In genomic region chr16:13036600-13036999, GRCh38 we compare ENCODE assay signal across 8 cellular contexts.
DNase-seq lines count a peak whose midpoint lies in the region; FAIRE-seq lines count a peak whose summit lies in the region.

No MANE protein-coding gene starts in this region.

- no peaks in the 10 kb centered on the region for H3K4me1 Mint-ChIP-seq in activated CD4-positive, alpha-beta memory T cell treated with anti-CD3 and anti-CD28 coated beads, Interleukin-2, amount 10 ng/mL, durations not matched to agents 7 days and 5 days

- no peaks in the 10 kb centered on the region for H3K27me3 ChIP-seq in small intestine (ENCODE audit: control insufficient read depth in 2 of 2, insufficient read depth in 2 of 2, low read length in 2 of 2)

- no peak overlapping the region for H3K4me3 ChIP-seq in small intestine (ENCODE audit: low read depth in 1 of 2, low read length in 2 of 2)

- WGBS in small intestine, 3 donors = 11 to 18% (median 16%) methylated on average over 4 of the region's 4 CpGs

- H3K27me3 Mint-ChIP-seq in activated CD4-positive, alpha-beta memory T cell treated with anti-CD3 and anti-CD28 coated beads, Interleukin-2, amount 10 ng/mL, durations not matched to agents 7 days and 5 days = no peaks in the 10 kb centered on the region

- no peaks in the 10 kb centered on the region for H3K36me3 Mint-ChIP-seq in activated CD4-positive, alpha-beta memory T cell treated with anti-CD3 and anti-CD28 coated beads, Interleukin-2, amount 10 ng/mL, durations not matched to agents 7 days and 5 days (ENCODE audit: low read depth)

- no peak overlapping the region for H3K4me3 Mint-ChIP-seq in activated CD4-positive, alpha-beta memory T cell treated with anti-CD3 and anti-CD28 coated beads, Interleukin-2, amount 10 ng/mL, durations not matched to agents 7 days and 5 days

- POLR2A ChIA-PET in activated CD4-positive, alpha-beta memory T cell treated with anti-CD3 and anti-CD28 coated beads, Interleukin-2, amount 10 ng/mL, durations not matched to agents 7 days and 5 days (lab: Charles Lee) = no interaction called here

- no peak overlapping the region for H3K27ac Mint-ChIP-seq in activated CD4-positive, alpha-beta memory T cell treated with anti-CD3 and anti-CD28 coated beads, Interleukin-2, amount 10 ng/mL, durations not matched to agents 7 days and 5 days

- FAIRE-seq in small intestine (lab: Jason Lieb, UNC) = no peak

- H3K4me1 ChIP-seq in small intestine (ENCODE audit: control insufficient read depth in 2 of 2, insufficient read depth in 1 of 2, low read depth in 1 of 2, low read length in 1 of 2) = no peaks in the 10 kb centered on the region

- no peak overlapping the region for H3K27ac ChIP-seq in small intestine (ENCODE audit: low read depth in 1 of 2, low read length in 1 of 2)

- in situ Hi-C loops in ACHN (cut with HindIII; ENCODE audit: low pct_ligation_motif_present, low pct_unique_long_range_greater_than_20kb, low sequenced_read_pairs) = no loop called here

- no peaks in the 10 kb centered on the region for H3K36me3 ChIP-seq in small intestine (ENCODE audit: control insufficient read depth in 2 of 2, insufficient read depth in 2 of 2, low read length in 2 of 2)

- DNase-seq in ACHN (peak; percentile 81), HS-27A (ENCODE audit: low read depth) (peak; percentile 22), islet precursor cell (peak; percentile 61), small intestine (no peak), SKM-1 treated with dmso at 0.1 percent for 144 hours (lab: John Stamatoyannopoulos, UW; ENCODE audit: unreplicated experiment) (no peak), NCI-H226 (no peak), NCI-H1417 (lab: John Stamatoyannopoulos, UW) (no peak)
- peak; percentile 18 for DNase-seq in activated CD4-positive, alpha-beta memory T cell treated with anti-CD3 and anti-CD28 coated beads, Interleukin-2, amount 10 ng/mL, durations not matched to agents 7 days and 5 days

- H3K9me3 ChIP-seq in small intestine (ENCODE audit: control insufficient read depth, low read depth) = no peaks in the 10 kb centered on the region

- H3K9me3 Mint-ChIP-seq in activated CD4-positive, alpha-beta memory T cell treated with anti-CD3 and anti-CD28 coated beads, Interleukin-2, amount 10 ng/mL, durations not matched to agents 7 days and 5 days = peaks cover 12% of the 10 kb centered on the region

- CTCF ChIA-PET in activated CD4-positive, alpha-beta memory T cell treated with anti-CD3 and anti-CD28 coated beads, Interleukin-2, amount 10 ng/mL, durations not matched to agents 7 days and 5 days (lab: Charles Lee) = no interaction called here

Comparison
In these comparisons a context has a peak if more than half of its experiments do, and no peak if none do; other contexts are left out.
1. DNase-seq: peak in ACHN (single experiment), HS-27A (single experiment), activated CD4-positive, alpha-beta memory T cell treated with anti-CD3 and anti-CD28 coated beads, Interleukin-2, amount 10 ng/mL, durations not matched to agents 7 days and 5 days (single experiment) and islet precursor cell (single experiment); none in small intestine (single experiment), SKM-1 treated with dmso at 0.1 percent for 144 hours (single experiment), NCI-H226 (single experiment) and NCI-H1417 (0 of 3).